ENCODE assay signal across 1 cellular context in the genomic region with DNA sequence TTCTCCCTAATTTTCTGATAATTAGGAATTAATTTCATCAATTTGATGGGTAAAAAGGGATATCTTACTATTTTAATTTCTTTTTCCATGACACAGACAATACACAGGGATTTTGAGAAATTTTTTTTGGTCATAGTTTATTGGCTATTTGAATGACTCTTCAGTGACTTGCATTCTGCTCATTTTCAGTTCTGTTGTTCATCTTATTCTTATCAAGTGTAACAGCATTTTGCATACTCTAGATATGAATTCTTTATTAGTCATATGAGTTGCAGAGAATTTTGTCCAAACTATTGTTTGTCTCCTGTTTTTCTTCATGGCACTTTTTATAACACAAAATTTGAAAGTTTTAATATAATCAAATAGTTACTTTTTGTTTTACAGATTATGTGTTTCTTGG.
TF ChIP-seq lines count a peak whose summit lies in the region.

No MANE protein-coding gene starts in this region.

TF ChIP-seq in K562, 482 proteins besides CTCF, POLR2A, EP300 and RAD21:
- peak; percentile 81 for TF ChIP-seq DPF2 (IDR thresholded peaks at IDR 0.05)
- TF ChIP-seq SOX6 (IDR thresholded peaks at IDR 0.05) = peak; percentile 57; the same call in 1 of the 2 replicates
- TF ChIP-seq MYBL2 (IDR thresholded peaks at IDR 0.05; ENCODE audit: low read depth) = peak; percentile 34; the same call in 1 of the 2 replicates
- TF ChIP-seq MYBL2 (CRISPR knock-in tag; IDR thresholded peaks at IDR 0.05; ENCODE audit: borderline replicate concordance) = no peak
- TF ChIP-seq U2AF2 (optimal IDR thresholded peaks at IDR 0.05; ENCODE audit: low read depth, low read length) = no peak
- TF ChIP-seq SMARCA4 (IDR thresholded peaks at IDR 0.05) = peak; percentile 74
- TF ChIP-seq TCF3 (CRISPR knock-in tag; IDR thresholded peaks at IDR 0.05) = peak; percentile 33; the same call in 1 of the 2 replicates
- peak; percentile 79 for TF ChIP-seq FOSL1 (tag; conservative IDR thresholded peaks at IDR 0.05)
- TF ChIP-seq TOE1 (IDR thresholded peaks at IDR 0.05; ENCODE audit: borderline replicate concordance) = no peak
- TF ChIP-seq TOE1 (CRISPR knock-in tag; IDR thresholded peaks at IDR 0.05; ENCODE audit: borderline replicate concordance, low read depth) = no peak
- TF ChIP-seq FOXM1 (IDR thresholded peaks at IDR 0.05; ENCODE audit: low read depth) = 0 out of 2 replicates have a peak, but pooled peaks have one; percentile 23
- TF ChIP-seq FOXM1 (CRISPR knock-in tag; IDR thresholded peaks at IDR 0.05; ENCODE audit: low read depth) = no peak
- TF ChIP-seq ZFP1 (CRISPR knock-in tag; IDR thresholded peaks at IDR 0.05) = no peak
- TF ChIP-seq, protein P1, sequence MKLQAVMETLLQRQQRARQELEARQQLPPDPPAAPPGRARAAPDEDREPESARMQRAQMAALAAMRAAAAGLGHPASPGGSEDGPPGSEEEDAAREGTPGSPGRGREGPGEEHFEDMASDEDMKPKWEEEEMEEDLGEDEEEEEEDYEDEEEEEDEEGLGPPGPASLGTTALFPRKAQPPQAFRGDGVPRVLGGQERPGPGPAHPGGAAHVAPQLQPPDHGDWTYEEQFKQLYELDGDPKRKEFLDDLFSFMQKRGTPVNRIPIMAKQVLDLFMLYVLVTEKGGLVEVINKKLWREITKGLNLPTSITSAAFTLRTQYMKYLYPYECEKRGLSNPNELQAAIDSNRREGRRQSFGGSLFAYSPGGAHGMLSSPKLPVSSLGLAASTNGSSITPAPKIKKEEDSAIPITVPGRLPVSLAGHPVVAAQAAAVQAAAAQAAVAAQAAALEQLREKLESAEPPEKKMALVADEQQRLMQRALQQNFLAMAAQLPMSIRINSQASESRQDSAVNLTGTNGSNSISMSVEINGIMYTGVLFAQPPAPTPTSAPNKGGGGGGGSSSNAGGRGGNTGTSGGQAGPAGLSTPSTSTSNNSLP (IDR thresholded peaks at IDR 0.05; ENCODE audit: borderline replicate concordance, low read depth, low read length) = 0 out of 2 replicates have a peak, but pooled peaks have one; percentile 47
- TF ChIP-seq ARID1B (IDR thresholded peaks at IDR 0.05) = peak; percentile 79
- 0 out of 2 replicates have a peak, but pooled peaks have one; percentile 29 for TF ChIP-seq NFATC3 (IDR thresholded peaks at IDR 0.05)
- TF ChIP-seq MEF2A (IDR thresholded peaks at IDR 0.05; ENCODE audit: control insufficient read depth, low read depth, low read length) = no peak
- TF ChIP-seq CBX1 (IDR thresholded peaks at IDR 0.05; ENCODE audit: low read depth) = no peak
- TF ChIP-seq C11orf30 (IDR thresholded peaks at IDR 0.05; ENCODE audit: low read depth) = peak; percentile 75
- TF ChIP-seq TEAD4 (IDR thresholded peaks at IDR 0.05; ENCODE audit: low read length) = 0 out of 2 replicates have a peak, but pooled peaks have one; percentile 30
- no peak for TF ChIP-seq TEAD4 (CRISPR knock-in tag; IDR thresholded peaks at IDR 0.05; ENCODE audit: borderline replicate concordance)
- peak; percentile 71 for TF ChIP-seq NFE2 (IDR thresholded peaks at IDR 0.05; ENCODE audit: low read depth)
- peak; percentile 16; the same call in 1 of the 2 replicates for TF ChIP-seq NCOR1 (IDR thresholded peaks at IDR 0.05)
- peak; percentile 36; the same call in 1 of the 2 replicates for TF ChIP-seq ATF3 (IDR thresholded peaks at IDR 0.05)
- TF ChIP-seq ATF3 (CRISPR knock-in tag; conservative IDR thresholded peaks at IDR 0.05) = no peak
- peak; percentile 39; the same call in 1 of the 2 replicates for TF ChIP-seq SMARCE1 (IDR thresholded peaks at IDR 0.05)
- TF ChIP-seq ZNF3 (CRISPR knock-in tag; IDR thresholded peaks at IDR 0.05) = no peak
- peak; percentile 28; the same call in 1 of the 2 replicates for TF ChIP-seq TAL1 (IDR thresholded peaks at IDR 0.05)
- peak; percentile 79 for TF ChIP-seq ZNF316 (IDR thresholded peaks at IDR 0.05)
- TF ChIP-seq MAFG (tag; conservative IDR thresholded peaks at IDR 0.05) = peak; percentile 81
